Comparison of ENCODE assay signal across 8 cellular contexts in genomic region chr14:24141030-24141880, GRCh38. TPM values are rescaled to one million over a fixed set of nuclear protein-coding genes. Genes with fewer than 3 reads are reported as not detected.
DNase-seq lines count a peak whose midpoint lies in the region; ATAC-seq and TF ChIP-seq lines count a peak whose summit lies in the region.

Gene EMC9 (minus strand): TSS chr14:24141591. CDS start chr14:24141304, 287 bp downstream.

- in situ Hi-C loops in Panc1 (cut with HindIII; ENCODE audit: low pct_unique_long_range_greater_than_20kb, low sequenced_read_pairs) = no loop called here

- H3K27me3 Mint-ChIP-seq in activated T-cell treated with anti-CD3 and anti-CD28 coated beads, Interleukin-2, amount 50 U/mL, for 4 hours (ENCODE audit: low read depth) = no peaks in the 10 kb centered on the region

- POLR2A ChIA-PET in Panc1 (lab: Charles Lee) = interaction anchor here (0.5 kb wide), 1 partner anchor 89 kb away, joined by 3 read pairs; no protein-coding TSS in a partner anchor

- H3K27ac ChIP-seq in Panc1 (ENCODE audit: low read length) = peak within 1 kb of the TSS; percentile 89
- H3K27ac ChIP-seq in esophagus (ENCODE audit: low read depth in 2 of 2, low read length in 1 of 2) = peak within 1 kb of the TSS; percentile 97

- peaks cover 46% of the 10 kb centered on the region for H3K36me3 Mint-ChIP-seq in activated T-cell treated with anti-CD3 and anti-CD28 coated beads, Interleukin-2, amount 50 U/mL, for 4 hours (ENCODE audit: insufficient read depth)

- H3K36me3 ChIP-seq in Panc1 (ENCODE audit: control insufficient read depth, insufficient read depth, low read length) (no peaks in the 10 kb centered on the region; the same call in 1 of the 2 replicates), esophagus (ENCODE audit: control insufficient read depth in 2 of 2, insufficient read depth in 2 of 2, low read length in 1 of 2) (peaks cover 3 to 21% of the 10 kb centered on the region in 2 donors), mucosa of stomach (ENCODE audit: control insufficient read depth, insufficient read depth, low read length) (peaks cover 9% of the 10 kb centered on the region)

- peak within 1 kb of the TSS; percentile 74 for H3K9ac ChIP-seq in mucosa of stomach (ENCODE audit: low read length)

- CTCF ChIA-PET in Panc1 (lab: Charles Lee) = no interaction called here

- peak within 1 kb of the TSS; percentile 93 for H3K4me3 Mint-ChIP-seq in activated T-cell treated with anti-CD3 and anti-CD28 coated beads, Interleukin-2, amount 50 U/mL, for 4 hours

- H3K27me3 ChIP-seq in Panc1 (ENCODE audit: control insufficient read depth, insufficient read depth, low read length) (no peaks in the 10 kb centered on the region), esophagus (ENCODE audit: control insufficient read depth in 1 of 2, insufficient read depth in 2 of 2, low read length in 2 of 2) (no peaks in the 10 kb centered on the region), mucosa of stomach (ENCODE audit: control insufficient read depth, insufficient read depth, low read length) (no peaks in the 10 kb centered on the region)

- peak; percentile 100 for DNase-seq in DMS79 treated with DMSO at 0.1 percent for 48 hours (lab: John Stamatoyannopoulos, UW)
- peak; percentile 99 for DNase-seq in KG1 (lab: John Stamatoyannopoulos, UW)
- peak; percentile 86 for DNase-seq in Panc1 (ENCODE audit: low read depth, low spot score)
- peak; percentile 99 for DNase-seq in activated T-cell treated with anti-CD3 and anti-CD28 coated beads, Interleukin-2, amount 50 U/mL, for 4 hours
- DNase-seq in stimulated activated CD8-positive, alpha-beta memory T cell treated with anti-CD3 and anti-CD28 coated beads, Interleukin-7, amount 100 ng/mL, for 1 hour (ENCODE audit: low read depth in 2 of 2) = peak; percentile 97 to 98

- H3K4me1 ChIP-seq in Panc1 (ENCODE audit: control insufficient read depth, insufficient read depth, low read length) (peaks cover 30% of the 10 kb centered on the region), esophagus (ENCODE audit: control insufficient read depth in 2 of 2, insufficient read depth in 2 of 2, low read length in 1 of 2) (peaks cover 8 to 21% of the 10 kb centered on the region in 2 donors), mucosa of stomach (ENCODE audit: control insufficient read depth, insufficient read depth, low read length) (peaks cover 38% of the 10 kb centered on the region)

- H3K4me3 ChIP-seq in Panc1 (ENCODE audit: low read depth in 2 of 2, low read length in 2 of 2) (peak within 1 kb of the TSS; percentile 81 to 92), esophagus (ENCODE audit: low read depth in 1 of 2, low read length in 2 of 2) (peak within 1 kb of the TSS; percentile 63 to 85), mucosa of stomach (ENCODE audit: low read length) (peak within 1 kb of the TSS; percentile 79)

- 0% methylated on average over 68 of the region's 68 CpGs for WGBS in esophagus, 2 donors

- peaks cover 77% of the 10 kb centered on the region for H3K4me1 Mint-ChIP-seq in activated T-cell treated with anti-CD3 and anti-CD28 coated beads, Interleukin-2, amount 50 U/mL, for 4 hours (ENCODE audit: low read depth)

- TSS peak; percentile 65 for BruUV-seq in Panc1 (replicated peaks; lab: Mats Ljungman, UMichigan)

- intact Hi-C loops in Panc1 (cut with micrococcal nuclease; ENCODE audit: unreplicated experiment) = no loop called here

- H3K9me3 ChIP-seq in Panc1 (ENCODE audit: control insufficient read depth, insufficient read depth, low read depth, low read length) (no peaks in the 10 kb centered on the region), esophagus (ENCODE audit: control insufficient read depth in 2 of 2, insufficient read depth in 1 of 2, low read depth in 1 of 2, low read length in 1 of 2) (no peaks in the 10 kb centered on the region), mucosa of stomach (ENCODE audit: control insufficient read depth, low read length) (no peaks in the 10 kb centered on the region)

- no peaks in the 10 kb centered on the region for H3K9me3 Mint-ChIP-seq in activated T-cell treated with anti-CD3 and anti-CD28 coated beads, Interleukin-2, amount 50 U/mL, for 4 hours

- no peak for TF ChIP-seq CTCF in Panc1 (IDR thresholded peaks at IDR 0.05)

- ATAC-seq in GM21723 (IDR thresholded peaks at IDR 0.05; ENCODE audit: unreplicated experiment) = peak; percentile 85
- ATAC-seq in Panc1 = peak; percentile 90
- peak; percentile 88 to 90 for ATAC-seq in activated T-cell treated with anti-CD3 and anti-CD28 coated beads, Interleukin-2, amount 50 U/mL, for 4 hours

RNA-seq across cellular contexts. Expression of gene EMC9, which starts in this region (rescaled TPM):
- total RNA-seq in Panc1 (2021; ENCODE audit: unreplicated experiment) = 42.5 TPM
- 45.0 TPM for polyA plus RNA-seq in Panc1 (2012; ENCODE audit: insufficient read length)
- total RNA-seq in activated T-cell treated with anti-CD3 and anti-CD28 coated beads, Interleukin-2, amount 50 U/mL, for 4 hours = 10 to 100 TPM; 15.9 to 18.9 (median 17.4) TPM
- 10 to 100 TPM; 24.5 to 26.6 TPM for polyA plus RNA-seq in esophagus

Comparison
In these comparisons a context has a peak if more than half of its experiments do, and no peak if none do; other contexts are left out.
1. Peak in every context shown above with its lines: DNase-seq, ATAC-seq, H3K4me3 ChIP-seq and H3K27ac ChIP-seq.